9 cellular contexts compared by ENCODE assay signal in the genomic region with DNA sequence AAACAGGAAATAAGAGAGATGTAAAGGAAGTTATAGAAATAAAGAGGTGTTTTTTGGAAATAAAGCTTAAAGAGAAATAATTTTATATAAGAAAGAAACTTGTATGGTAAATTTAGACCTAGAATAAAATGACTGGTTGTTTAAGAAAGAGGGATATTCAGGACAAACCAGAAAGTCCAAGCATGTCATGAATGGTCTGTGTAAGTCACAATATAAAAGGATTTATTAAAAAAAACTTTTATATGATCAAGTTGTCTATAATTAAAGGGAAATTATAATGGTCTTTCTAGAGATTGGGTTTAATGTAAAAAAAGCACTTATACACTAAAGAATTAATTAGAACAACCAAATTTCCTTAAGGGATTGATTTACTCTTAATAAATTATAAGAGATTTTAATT. TPM values are rescaled to one million over a fixed set of nuclear protein-coding genes. Genes with fewer than 3 reads are reported as not detected.
DNase-seq lines count a peak whose midpoint lies in the region; TF ChIP-seq lines count a peak whose summit lies in the region.
"Not testable (repeated sequence)": the region's sequence is repeated elsewhere in the genome, so short reads cannot be mapped to it uniquely, and the experiment has no call there.
"Had no signal": no experiment of that assay in that cellular context is flagged by ENCODE, and none has a peak within 500 bp of the region (broad histone marks: within the 10 kb centered on the region; RNA-seq: fewer than 3 reads in every experiment).

No MANE protein-coding gene starts in this region.

- H2AFZ ChIP-seq in neural progenitor cell (replicated peaks), result not testable (repeated sequence)

- H3K9ac ChIP-seq in neural progenitor cell, result not testable (repeated sequence)

- H4K20me1 ChIP-seq in neural progenitor cell (ENCODE audit: low read depth), result not testable (repeated sequence)

- H3K36me3 ChIP-seq in neural progenitor cell, result not testable (repeated sequence)

- DNase-seq in DMS 273 (lab: John Stamatoyannopoulos, UW; ENCODE audit: unreplicated experiment) (peak; percentile 44), HS-5 (ENCODE audit: low read depth) (peak; percentile 19), NAMALWA (ENCODE audit: low spot score) (peak; percentile 16), OCI-M1 (lab: John Stamatoyannopoulos, UW) (peak; percentile 27), astrocyte of the spinal cord (ENCODE audit: low read depth, low spot score) (peak; percentile 17), fibroblast of mammary gland (ENCODE audit: low read depth) (peak; percentile 1), neural progenitor cell (ENCODE audit: low spot score) (peak; percentile 36)

- H3K4me1 Mint-ChIP-seq in neural progenitor cell, result not testable (repeated sequence)

- not testable (repeated sequence) for H3K27ac ChIP-seq in neural progenitor cell

- not testable (repeated sequence) for H3K27me3 Mint-ChIP-seq in neural progenitor cell (ENCODE audit: insufficient read depth, low read depth)

- H3K4me3 ChIP-seq in astrocyte of the spinal cord (ENCODE audit: low read depth, low read length); fibroblast of mammary gland (ENCODE audit: control insufficient read depth, low read depth, low read length); neural progenitor cell: not testable (repeated sequence)

- TF ChIP-seq CTCF in astrocyte of the spinal cord (IDR thresholded peaks at IDR 0.05; ENCODE audit: low read depth, low read length); fibroblast of mammary gland (conservative IDR thresholded peaks at IDR 0.05; ENCODE audit: control insufficient read depth, insufficient read depth, low read depth, low read length); neural progenitor cell (IDR thresholded peaks at IDR 0.05): not testable (repeated sequence)

- not testable (repeated sequence) for H3K4me2 ChIP-seq in neural progenitor cell

- H3F3A ChIP-seq in neural progenitor cell (ENCODE audit: low read depth), result not testable (repeated sequence)

- H3K4me1 ChIP-seq in neural progenitor cell, result not testable (repeated sequence)

- not testable (repeated sequence) for H3K4me3 Mint-ChIP-seq in neural progenitor cell

- not testable (repeated sequence) for H3K27me3 ChIP-seq in neural progenitor cell

- in situ Hi-C loops in astrocyte of the spinal cord (cut with HindIII; ENCODE audit: low sequenced_read_pairs), result not testable (repeated sequence)

- not testable (repeated sequence) for H3K27ac Mint-ChIP-seq in neural progenitor cell

- not testable (repeated sequence) for H3K36me3 Mint-ChIP-seq in neural progenitor cell

- H3K9me3 Mint-ChIP-seq in neural progenitor cell, result peaks cover 42% of the 10 kb centered on the region

- not testable (repeated sequence) for H3K79me2 ChIP-seq in neural progenitor cell (ENCODE audit: low read depth)

- peaks cover 26% of the 10 kb centered on the region for H3K9me3 ChIP-seq in neural progenitor cell (ENCODE audit: low read depth)

RNA-seq across cellular contexts. Expression of gene NMS, which starts 13.9 kb away (rescaled TPM):
- total RNA-seq in neural progenitor cell (ENCODE audit: low replicate concordance), result not detected in 2 replicates
- total RNA-seq: CD4-positive, alpha-beta memory T cell; H1 had no signal

RNA-seq across cellular contexts. Expression of gene CHST10, which starts 38.9 kb away (rescaled TPM):
- total RNA-seq in neural progenitor cell (ENCODE audit: low replicate concordance), result 27.3 and 28.1 TPM in 2 replicates
